18 cellular contexts compared by ENCODE assay signal in the genomic region with DNA sequence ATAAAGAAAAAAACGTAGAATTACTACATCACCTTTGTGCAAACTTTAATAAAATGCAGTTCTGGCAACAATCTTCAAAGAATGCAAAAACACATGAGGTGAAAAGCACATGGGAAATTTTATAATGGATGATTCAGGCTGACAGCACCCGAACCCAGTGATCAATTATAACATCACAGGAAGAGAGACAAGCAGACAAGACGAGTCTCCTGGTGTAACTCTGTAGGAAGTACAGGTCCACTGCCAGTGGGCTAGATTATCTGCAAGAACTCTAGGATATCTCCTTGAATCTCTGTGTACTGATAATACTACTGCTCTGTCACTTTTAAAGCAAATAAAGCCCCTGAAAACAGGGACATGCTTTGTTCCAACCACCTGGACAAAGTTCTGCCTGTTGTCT. TPM values are rescaled to one million over a fixed set of nuclear protein-coding genes. Genes with fewer than 3 reads are reported as not detected.
DNase-seq lines count a peak whose midpoint lies in the region; ATAC-seq, FAIRE-seq and TF ChIP-seq lines count a peak whose summit lies in the region.
"Had no signal": no experiment of that assay in that cellular context is flagged by ENCODE, and none has a peak within 500 bp of the region (broad histone marks: within the 10 kb centered on the region; RNA-seq: fewer than 3 reads in every experiment).

No MANE protein-coding gene starts in this region.

- no TSS peak for BruUV-seq in PC-3 (replicated peaks; lab: Mats Ljungman, UMichigan)

- peak overlapping the region; percentile 95 for H3K27ac Mint-ChIP-seq in progenitor cell of endocrine pancreas
- H3K27ac Mint-ChIP-seq: activated naive CD8-positive, alpha-beta T cell treated with anti-CD3 and anti-CD28 coated beads, Interleukin-2, amount 10 ng/mL, durations not matched to agents 7 days and 5 days; natural killer cell; T-helper 1 cell treated with Interleukin-12 subunit alpha and Interleukin-12 subunit beta and Interleukin-4 antibody, amounts not matched to agents 30 μg/mL and 1 μg/mL, for 36 hours had no signal

- peaks cover 34% of the 10 kb centered on the region for H3K4me1 ChIP-seq in PC-3 (ENCODE audit: insufficient read depth, low read length)
- peaks cover 0 to 4% (median 1%) of the 10 kb centered on the region in 4 donors for H3K4me1 ChIP-seq in tibial artery
- H3K4me1 ChIP-seq: colonic mucosa, right atrium auricular region had no signal

- H3K9me3 ChIP-seq in PC-3 (ENCODE audit: low read length) (no peaks in the 10 kb centered on the region), tibial artery (no peaks in the 10 kb centered on the region)
- H3K9me3 ChIP-seq: colonic mucosa, right atrium auricular region had no signal

- H3K36me3 Mint-ChIP-seq in progenitor cell of endocrine pancreas (ENCODE audit: insufficient read depth): no peaks in the 10 kb centered on the region
- H3K36me3 Mint-ChIP-seq: activated naive CD8-positive, alpha-beta T cell treated with anti-CD3 and anti-CD28 coated beads, Interleukin-2, amount 10 ng/mL, durations not matched to agents 7 days and 5 days; natural killer cell; type B pancreatic cell had no signal

- H3K27ac ChIP-seq in PC-3 (ENCODE audit: low read length) (peak overlapping the region; percentile 99), tibial artery (no peak overlapping the region)
- H3K27ac ChIP-seq: C4-2B, colonic mucosa, right atrium auricular region had no signal

- DNase-seq in HCEC 1CT (peak; percentile 20), PC-3 (peak; percentile 69), epithelial cell of esophagus (ENCODE audit: low read depth) (peak; percentile 51), progenitor cell of endocrine pancreas (ENCODE audit: low spot score, unreplicated experiment) (no peak), GM12892 (ENCODE audit: insufficient read length) (no peak), tibial artery (no peak), posterior cingulate gyrus (no peak)
- DNase-seq: activated CD4-positive, alpha-beta T cell treated with anti-CD3 and anti-CD28 coated beads for 4 hours; activated naive CD8-positive, alpha-beta T cell treated with anti-CD3 and anti-CD28 coated beads, Interleukin-2, amount 10 ng/mL, durations not matched to agents 7 days and 5 days; natural killer cell; NCI-H2171 treated with DMSO at 0.1 percent for 48 hours had no signal

- H3K27me3 ChIP-seq in PC-3 (ENCODE audit: low read length) (no peaks in the 10 kb centered on the region), tibial artery (no peaks in the 10 kb centered on the region)
- H3K27me3 ChIP-seq: colonic mucosa, right atrium auricular region had no signal

- intact Hi-C loops in PC-3 (cut with micrococcal nuclease): no loop called here
- intact Hi-C loops in tibial artery (cut with DNase I; ENCODE audit: low total_unique reads): no loop called here
- intact Hi-C loops in posterior cingulate gyrus (cut with DNase I): no loop called here

- peak; percentile 77 for ATAC-seq in PC-3
- no peak for ATAC-seq in activated CD4-positive, CD25-positive, alpha-beta regulatory T cell treated with anti-CD3 and anti-CD28 coated beads, Interleukin-2, amount 50 U/mL, for 24 hours

- no peaks in the 10 kb centered on the region for H3K79me2 ChIP-seq in PC-3 (ENCODE audit: low read length)

- CTCF ChIA-PET in PC-3 (lab: Charles Lee): no interaction called here

- H3K4me1 Mint-ChIP-seq in progenitor cell of endocrine pancreas (ENCODE audit: low read depth): peaks cover 5% of the 10 kb centered on the region
- H3K4me1 Mint-ChIP-seq: natural killer cell had no signal

- TF ChIP-seq POLR2A in GM12892 (IDR thresholded peaks at IDR 0.05; ENCODE audit: low read depth, low read length): no peak

- H4K20me1 ChIP-seq in PC-3 (ENCODE audit: low read length): no peaks in the 10 kb centered on the region

- H3K4me3 Mint-ChIP-seq in progenitor cell of endocrine pancreas (ENCODE audit: low read depth): no peak overlapping the region
- H3K4me3 Mint-ChIP-seq: activated naive CD8-positive, alpha-beta T cell treated with anti-CD3 and anti-CD28 coated beads, Interleukin-2, amount 10 ng/mL, durations not matched to agents 7 days and 5 days; natural killer cell; T-helper 1 cell treated with Interleukin-12 subunit alpha and Interleukin-12 subunit beta and Interleukin-4 antibody, amounts not matched to agents 30 μg/mL and 1 μg/mL, for 36 hours had no signal

- H3K9ac ChIP-seq in PC-3 (ENCODE audit: low read length): peak overlapping the region; percentile 88

- H3K36me3 ChIP-seq in PC-3 (ENCODE audit: low read depth, low read length): no peaks in the 10 kb centered on the region
- H3K36me3 ChIP-seq in tibial artery: no peaks in the 10 kb centered on the region
- H3K36me3 ChIP-seq: colonic mucosa, right atrium auricular region had no signal

- H3F3A ChIP-seq in PC-3 (ENCODE audit: low read length, unreplicated experiment): no peaks in the 10 kb centered on the region

- H3K4me3 ChIP-seq in PC-3 (ENCODE audit: low read length): peak overlapping the region; percentile 48; the same call in 1 of the 2 replicates
- no peak overlapping the region for H3K4me3 ChIP-seq in epithelial cell of esophagus (ENCODE audit: low read length)
- H3K4me3 ChIP-seq in tibial artery: no peak overlapping the region
- H3K4me3 ChIP-seq: colonic mucosa, GM12878, right atrium auricular region had no signal

- FAIRE-seq in GM12892 (lab: Jason Lieb, UNC): no peak
- FAIRE-seq: GM12878 had no signal

- no peak for TF ChIP-seq CTCF in PC-3 (conservative IDR thresholded peaks at IDR 0.05; ENCODE audit: low read depth, low read length)
- TF ChIP-seq CTCF in epithelial cell of esophagus (IDR thresholded peaks at IDR 0.05; ENCODE audit: insufficient read depth, low read depth, low read length, missing control alignments): no peak
- TF ChIP-seq CTCF in progenitor cell of endocrine pancreas (IDR thresholded peaks at IDR 0.05; ENCODE audit: unreplicated experiment): no peak
- no peak for TF ChIP-seq CTCF in tibial artery (IDR thresholded peaks at IDR 0.05)

- peak overlapping the region; percentile 21; the same call in 1 of the 2 replicates for H2AFZ ChIP-seq in PC-3 (ENCODE audit: low read length)

- H3K9me2 ChIP-seq in PC-3 (replicated peaks; ENCODE audit: low read length): no peaks in the 10 kb centered on the region

- no peaks in the 10 kb centered on the region for H3K27me3 Mint-ChIP-seq in progenitor cell of endocrine pancreas
- H3K27me3 Mint-ChIP-seq: type B pancreatic cell had no signal

- POLR2A ChIA-PET in PC-3 (lab: Charles Lee; ENCODE audit: unreplicated experiment): no interaction called here

- peak overlapping the region; percentile 79 for H3K4me2 ChIP-seq in PC-3 (ENCODE audit: low read length)

- H3K9me3 Mint-ChIP-seq in progenitor cell of endocrine pancreas (ENCODE audit: low read depth): peaks cover 31% of the 10 kb centered on the region
- H3K9me3 Mint-ChIP-seq: activated naive CD8-positive, alpha-beta T cell treated with anti-CD3 and anti-CD28 coated beads, Interleukin-2, amount 10 ng/mL, durations not matched to agents 7 days and 5 days; natural killer cell; T-helper 1 cell treated with Interleukin-12 subunit alpha and Interleukin-12 subunit beta and Interleukin-4 antibody, amounts not matched to agents 30 μg/mL and 1 μg/mL, for 36 hours had no signal

RNA-seq across cellular contexts. Expression of gene NXF3, which starts 58.9 kb away (rescaled TPM):
- total RNA-seq in PC-3 (2014; rRNA removed) (0.15 and 1.2 TPM in 2 replicates), progenitor cell of endocrine pancreas (not detected in 2 replicates)
- not detected for polyA plus RNA-seq in GM12892 (2012; ENCODE audit: missing spikeins)
- total RNA-seq: activated naive CD8-positive, alpha-beta T cell treated with anti-CD3 and anti-CD28 coated beads, Interleukin-2, amount 10 ng/mL, durations not matched to agents 7 days and 5 days; GM12878; natural killer cell had no signal

Comparison
In these comparisons a context has a peak if more than half of its experiments do, and no peak if none do; other contexts are left out.
1. DNase-seq: peak in HCEC 1CT (single experiment), PC-3 (single experiment) and epithelial cell of esophagus (single experiment); none in progenitor cell of endocrine pancreas (single experiment), GM12892 (single experiment), tibial artery (0 of 2) and posterior cingulate gyrus (0 of 10).